Comparison of ENCODE assay signal across 18 cellular contexts in the genomic region with DNA sequence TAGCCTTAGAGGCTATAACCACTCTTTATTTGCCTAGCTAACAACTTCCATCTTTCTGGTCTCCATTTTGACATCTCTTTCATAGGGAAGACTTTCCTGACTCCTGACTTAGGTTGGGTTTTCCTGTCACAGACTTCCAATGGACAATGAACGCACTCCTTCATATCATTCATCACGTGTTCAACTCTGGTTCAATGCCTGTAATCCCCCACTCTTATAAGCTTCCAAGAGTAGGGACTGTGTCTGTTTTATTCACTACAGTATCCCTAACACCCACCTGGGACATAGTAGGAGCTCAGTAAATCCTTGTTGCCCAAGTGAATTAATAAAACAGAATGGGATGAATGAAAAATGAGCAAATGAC. TPM values are rescaled to one million over a fixed set of nuclear protein-coding genes. Genes with fewer than 3 reads are reported as not detected.
DNase-seq lines count a peak whose midpoint lies in the region; ATAC-seq and TF ChIP-seq lines count a peak whose summit lies in the region.
"Had no signal": no experiment of that assay in that cellular context is flagged by ENCODE, and none has a peak within 500 bp of the region (broad histone marks: within the 10 kb centered on the region; RNA-seq: fewer than 3 reads in every experiment).

No MANE protein-coding gene starts in this region.

- H3K27ac Mint-ChIP-seq in activated CD4-positive, alpha-beta T cell treated with anti-CD3 and anti-CD28 coated beads for 36 hours, result peak overlapping the region; percentile 92
- H3K27ac Mint-ChIP-seq in activated CD4-positive, alpha-beta memory T cell treated with anti-CD3 and anti-CD28 coated beads for 36 hours, result peak overlapping the region; percentile 98

- TF ChIP-seq CTCF in DND-41 (IDR thresholded peaks at IDR 0.05; ENCODE audit: borderline replicate concordance, extremely low read depth, low read length, poor library complexity, severe bottlenecking) (no peak), esophagus muscularis mucosa (IDR thresholded peaks at IDR 0.05) (no peak)

- CTCF ChIA-PET in activated CD4-positive, alpha-beta T cell treated with anti-CD3 and anti-CD28 coated beads for 36 hours (lab: Charles Lee), result interaction anchor here (0.6 to 2.0 kb wide), 10 partner anchors 9 to 451 kb away, joined by 3 to 10 read pairs (median 4); no protein-coding TSS in a partner anchor
- CTCF ChIA-PET in activated CD4-positive, alpha-beta memory T cell treated with anti-CD3 and anti-CD28 coated beads for 36 hours (lab: Charles Lee), result interaction anchor here (0.8 to 1.6 kb wide), 4 partner anchors 10 to 23 kb away, joined by 3 to 6 read pairs (median 4); no protein-coding TSS in a partner anchor

- 97% methylated on average over 2 of the region's 2 CpGs for WGBS in esophagus muscularis mucosa

- no peaks in the 10 kb centered on the region for H3K9me3 Mint-ChIP-seq in activated CD4-positive, alpha-beta T cell treated with anti-CD3 and anti-CD28 coated beads for 36 hours (ENCODE audit: low read depth)
- no peaks in the 10 kb centered on the region for H3K9me3 Mint-ChIP-seq in activated CD4-positive, alpha-beta memory T cell treated with anti-CD3 and anti-CD28 coated beads for 36 hours

- H3K27ac ChIP-seq in DND-41 (ENCODE audit: low read length), result 0 out of 2 replicates have a peak overlapping the region, but pooled peaks have one; percentile 0
- no peak overlapping the region for H3K27ac ChIP-seq in esophagus muscularis mucosa (replicated peaks in 1 of 4)
- H3K27ac ChIP-seq: breast epithelium, C4-2B had no signal

- H3K27me3 Mint-ChIP-seq in activated CD4-positive, alpha-beta T cell treated with anti-CD3 and anti-CD28 coated beads for 36 hours, result no peaks in the 10 kb centered on the region
- no peaks in the 10 kb centered on the region for H3K27me3 Mint-ChIP-seq in activated CD4-positive, alpha-beta memory T cell treated with anti-CD3 and anti-CD28 coated beads for 36 hours

- peak overlapping the region; percentile 93 for H3K4me3 Mint-ChIP-seq in activated CD4-positive, alpha-beta T cell treated with anti-CD3 and anti-CD28 coated beads for 36 hours
- peak overlapping the region; percentile 96 for H3K4me3 Mint-ChIP-seq in activated CD4-positive, alpha-beta memory T cell treated with anti-CD3 and anti-CD28 coated beads for 36 hours

- H3K4me1 ChIP-seq in DND-41 (ENCODE audit: insufficient read depth, low read length) (peaks cover 64% of the 10 kb centered on the region), esophagus muscularis mucosa (no peaks in the 10 kb centered on the region)
- H3K4me1 ChIP-seq: breast epithelium, HAP-1 had no signal

- H2AFZ ChIP-seq in DND-41 (ENCODE audit: low read depth, low read length), result no peak overlapping the region

- no peak overlapping the region for H3K9ac ChIP-seq in DND-41 (ENCODE audit: low read depth, low read length)
- H3K9ac ChIP-seq: SK-N-SH had no signal

- TF ChIP-seq EP300 in esophagus muscularis mucosa (IDR thresholded peaks at IDR 0.05), result no peak

- peaks cover 61% of the 10 kb centered on the region for H3K4me1 Mint-ChIP-seq in activated CD4-positive, alpha-beta T cell treated with anti-CD3 and anti-CD28 coated beads for 36 hours
- peaks cover 44% of the 10 kb centered on the region for H3K4me1 Mint-ChIP-seq in activated CD4-positive, alpha-beta memory T cell treated with anti-CD3 and anti-CD28 coated beads for 36 hours (ENCODE audit: low read depth)

- no peak overlapping the region for H3K4me2 ChIP-seq in DND-41 (ENCODE audit: insufficient read depth, low read length)
- H3K4me2 ChIP-seq: SK-N-SH had no signal

- POLR2A ChIA-PET in activated CD4-positive, alpha-beta T cell treated with anti-CD3 and anti-CD28 coated beads for 36 hours (lab: Charles Lee), result interaction anchor here (0.7 to 1.0 kb wide), 3 partner anchors 15 to 554 kb away, joined by 3 to 5 read pairs (median 4); no protein-coding TSS in a partner anchor
- POLR2A ChIA-PET in activated CD4-positive, alpha-beta memory T cell treated with anti-CD3 and anti-CD28 coated beads for 36 hours (lab: Charles Lee), result interaction anchor here (1.0 to 10.7 kb wide), 4 partner anchors 15 to 69 kb away, joined by 3 to 288 read pairs (median 44); a partner anchor contains a TSS

- ATAC-seq in activated CD4-positive, alpha-beta T cell treated with anti-CD3 and anti-CD28 coated beads for 36 hours, result no peak
- no peak for ATAC-seq in DND-41 (ENCODE audit: insufficient read depth, low read depth)
- ATAC-seq: left colon had no signal

- no peaks in the 10 kb centered on the region for H3K79me2 ChIP-seq in DND-41 (ENCODE audit: insufficient read depth, low read length)

- intact Hi-C loops in activated CD4-positive, alpha-beta T cell treated with anti-CD3 and anti-CD28 coated beads for 36 hours (cut with DNase I, micrococcal nuclease), result loop anchor here (2.0 to 5.0 kb wide), 3 partner anchors 155 to 1630 kb away; a partner anchor contains a TSS
- intact Hi-C loops in activated CD4-positive, alpha-beta memory T cell treated with anti-CD3 and anti-CD28 coated beads for 36 hours (cut with micrococcal nuclease), result loop anchor here (5.0 to 10.0 kb wide), 2 partner anchors 155 to 717 kb away; a partner anchor contains a TSS
- intact Hi-C loops in esophagus muscularis mucosa (cut with DNase I), result no loop called here

- no peak for TF ChIP-seq POLR2A in esophagus muscularis mucosa (IDR thresholded peaks at IDR 0.05; ENCODE audit: low read depth)

- H3K4me3 ChIP-seq in DND-41 (ENCODE audit: low read depth in 1 of 2, low read length in 2 of 2), result no peak overlapping the region
- no peak overlapping the region for H3K4me3 ChIP-seq in esophagus muscularis mucosa
- H3K4me3 ChIP-seq: breast epithelium, HAP-1, transverse colon had no signal

- no peak for DNase-seq in activated CD4-positive, alpha-beta T cell treated with anti-CD3 and anti-CD28 coated beads for 36 hours
- DNase-seq in activated CD4-positive, alpha-beta T cell treated with anti-CD3 and anti-CD28 coated beads, Interleukin-2, amount 50 U/mL, for 4 hours, result no peak
- DNase-seq in DND-41 (no peak), esophagus muscularis mucosa (ENCODE audit: extremely low spot score) (peak; percentile 4), NCI-H2196 (lab: John Stamatoyannopoulos, UW; ENCODE audit: unreplicated experiment) (no peak), NCI-H2196 treated with DMSO at 0.1 percent for 48 hours (lab: John Stamatoyannopoulos, UW; ENCODE audit: unreplicated experiment) (no peak), NCI-H2081 (lab: John Stamatoyannopoulos, UW) (no peak)
- DNase-seq in activated CD4-positive, alpha-beta memory T cell treated with anti-CD3 and anti-CD28 coated beads for 36 hours, result no peak
- DNase-seq: DMS53, left colon, MM.1S, NCI-H1694, SK-N-SH, transverse colon had no signal

- peaks cover 80% of the 10 kb centered on the region for H3K36me3 Mint-ChIP-seq in activated CD4-positive, alpha-beta T cell treated with anti-CD3 and anti-CD28 coated beads for 36 hours (ENCODE audit: low read depth)
- H3K36me3 Mint-ChIP-seq in activated CD4-positive, alpha-beta memory T cell treated with anti-CD3 and anti-CD28 coated beads for 36 hours, result peaks cover 85% of the 10 kb centered on the region

- H3K27me3 ChIP-seq in DND-41 (ENCODE audit: insufficient read depth, low read length, poor library complexity), result no peaks in the 10 kb centered on the region
- peaks cover 0 to 3% (median 0%) of the 10 kb centered on the region in 4 donors for H3K27me3 ChIP-seq in esophagus muscularis mucosa
- H3K27me3 ChIP-seq: breast epithelium, transverse colon had no signal

- H3K9me3 ChIP-seq in DND-41 (ENCODE audit: insufficient read depth, low read length, severe bottlenecking), result no peaks in the 10 kb centered on the region
- no peaks in the 10 kb centered on the region for H3K9me3 ChIP-seq in esophagus muscularis mucosa
- H3K9me3 ChIP-seq: breast epithelium, HAP-1, SK-N-SH, transverse colon had no signal

- H3K36me3 ChIP-seq in DND-41 (ENCODE audit: insufficient read depth, low read length) (no peaks in the 10 kb centered on the region), esophagus muscularis mucosa (no peaks in the 10 kb centered on the region)
- H3K36me3 ChIP-seq: breast epithelium, HAP-1, transverse colon had no signal

- H4K20me1 ChIP-seq in DND-41 (ENCODE audit: insufficient read depth, low read length), result no peaks in the 10 kb centered on the region

RNA-seq across cellular contexts. Expression of a gene that starts 4.6 kb away (rescaled TPM):
- 100 to 1,000 TPM; 103 to 108 TPM for total RNA-seq in activated CD4-positive, alpha-beta T cell treated with anti-CD3 and anti-CD28 coated beads for 36 hours
- total RNA-seq in activated CD4-positive, alpha-beta memory T cell treated with anti-CD3 and anti-CD28 coated beads for 36 hours, result 100 to 1,000 TPM; 166 TPM
- 1 to 10 TPM in 2 of 4 donors, under 1 TPM in 2; 0.57 to 5.0 (median 0.95) TPM for total RNA-seq in esophagus muscularis mucosa
- total RNA-seq: renal cortical epithelial cell had no signal

Comparison
In these comparisons a context has a peak if more than half of its experiments do, and no peak if none do; other contexts are left out.
1. RNA of a gene that starts 4.6 kb away (total RNA-seq): 166 TPM in activated CD4-positive, alpha-beta memory T cell treated with anti-CD3 and anti-CD28 coated beads for 36 hours and 103 to 108 TPM in activated CD4-positive, alpha-beta T cell treated with anti-CD3 and anti-CD28 coated beads for 36 hours; 0.57 to 5.0 TPM in esophagus muscularis mucosa; every median in the first group is over 10 times any median in the second.